12 cellular contexts compared by ENCODE assay signal in genomic region chr1:164774819-164775654, GRCh38.
DNase-seq lines count a peak whose midpoint lies in the region; ATAC-seq, FAIRE-seq and TF ChIP-seq lines count a peak whose summit lies in the region.
"Had no signal": no experiment of that assay in that cellular context is flagged by ENCODE, and none has a peak within 500 bp of the region (broad histone marks: within the 10 kb centered on the region; RNA-seq: fewer than 3 reads in every experiment).

No MANE protein-coding gene starts in this region.

- H3K27me3 ChIP-seq in Peyer's patch: no peaks in the 10 kb centered on the region
- H3K27me3 ChIP-seq in small intestine (ENCODE audit: control insufficient read depth in 2 of 2, insufficient read depth in 2 of 2, low read length in 2 of 2): no peaks in the 10 kb centered on the region
- no peaks in the 10 kb centered on the region for H3K27me3 ChIP-seq in tibial artery

- intact Hi-C loops in tibial artery (cut with DNase I; ENCODE audit: low total_unique reads): loop anchor here (10.0 kb wide), 1 partner anchor 70 kb away; no protein-coding TSS in a partner anchor

- H3K4me1 ChIP-seq in Peyer's patch (peaks cover 0 to 69% (median 8%) of the 10 kb centered on the region in 4 donors), small intestine (ENCODE audit: control insufficient read depth in 2 of 2, insufficient read depth in 1 of 2, low read depth in 1 of 2, low read length in 1 of 2) (peaks cover 18 to 29% of the 10 kb centered on the region in 2 donors), tibial artery (peaks cover 0 to 45% (median 31%) of the 10 kb centered on the region in 4 donors)

- in situ Hi-C loops in ACHN (cut with HindIII; ENCODE audit: low pct_ligation_motif_present, low pct_unique_long_range_greater_than_20kb, low sequenced_read_pairs): no loop called here

- TF ChIP-seq CTCF in Peyer's patch (IDR thresholded peaks at IDR 0.05) (no peak), tibial artery (IDR thresholded peaks at IDR 0.05) (no peak)

- WGBS in small intestine, 3 donors: 32 to 43% (median 33%) methylated on average over 16 of the region's 16 CpGs

- FAIRE-seq in small intestine (lab: Jason Lieb, UNC): no peak
- FAIRE-seq: GM19239 had no signal

- H3K4me3 ChIP-seq in Jurkat, Clone E6-1 (ENCODE audit: low read length): no peak overlapping the region
- H3K4me3 ChIP-seq in Peyer's patch (no peak overlapping the region), small intestine (ENCODE audit: low read depth in 1 of 2, low read length in 2 of 2) (no peak overlapping the region), tibial artery (no peak overlapping the region)

- no peaks in the 10 kb centered on the region for H3K36me3 ChIP-seq in Peyer's patch
- no peaks in the 10 kb centered on the region for H3K36me3 ChIP-seq in small intestine (ENCODE audit: control insufficient read depth in 2 of 2, insufficient read depth in 2 of 2, low read length in 2 of 2)
- no peaks in the 10 kb centered on the region for H3K36me3 ChIP-seq in tibial artery

- TF ChIP-seq POLR2A in Peyer's patch (IDR thresholded peaks at IDR 0.05): no peak

- ATAC-seq in GM21367 (IDR thresholded peaks at IDR 0.05; ENCODE audit: unreplicated experiment): no peak

- H3K9me3 ChIP-seq in Peyer's patch: no peaks in the 10 kb centered on the region
- H3K9me3 ChIP-seq in small intestine (ENCODE audit: control insufficient read depth, low read depth): no peaks in the 10 kb centered on the region
- H3K9me3 ChIP-seq in tibial artery: no peaks in the 10 kb centered on the region

- DNase-seq in Jurkat, Clone E6-1 (ENCODE audit: low read depth, low spot score): peak; percentile 22
- DNase-seq in Peyer's patch (peak in 2 of 3 donors; percentile 64 to 65), left kidney (ENCODE audit: low read depth, low spot score) (peak; percentile 86), small intestine (peak; percentile 87), tibial artery (no peak), ACHN (no peak), HT-29 (ENCODE audit: low spot score) (no peak)
- DNase-seq: activated CD4-positive, alpha-beta memory T cell treated with anti-CD3 and anti-CD28 coated beads, Interleukin-2, amount 10 ng/mL, durations not matched to agents 7 days and 5 days; Kasumi-1; stimulated activated CD8-positive, alpha-beta memory T cell treated with anti-CD3 and anti-CD28 coated beads, Interleukin-4, amount 100 ng/mL, for 48 hours had no signal

- peak overlapping the region in 3 of 4 donors; percentile 6 to 88 (median 71) for H3K27ac ChIP-seq in Peyer's patch
- H3K27ac ChIP-seq in small intestine (ENCODE audit: low read depth in 1 of 2, low read length in 1 of 2): peak overlapping the region; percentile 50 to 78
- peak overlapping the region in 1 of 2 donors; percentile 9 for H3K27ac ChIP-seq in tibial artery

Comparison
In these comparisons a context has a peak if more than half of its experiments do, and no peak if none do; other contexts are left out.
1. DNase-seq: peak in Jurkat, Clone E6-1 (single experiment), Peyer's patch (2 of 3), left kidney (single experiment) and small intestine (single experiment); none in tibial artery (0 of 2), ACHN (single experiment) and HT-29 (single experiment).